ENCODE assay signal across 20 cellular contexts in genomic region chr15:80861776-80862175, GRCh38.
DNase-seq lines count a peak whose midpoint lies in the region; ATAC-seq, FAIRE-seq and TF ChIP-seq lines count a peak whose summit lies in the region.
"Had no signal": no experiment of that assay in that cellular context is flagged by ENCODE, and none has a peak within 500 bp of the region (broad histone marks: within the 10 kb centered on the region; RNA-seq: fewer than 3 reads in every experiment).

No MANE protein-coding gene starts in this region.

- H3K4me3 ChIP-seq in breast epithelium (no peak overlapping the region), bronchial epithelial cell (ENCODE audit: low read depth, low read length) (no peak overlapping the region), left lung (no peak overlapping the region), thyroid gland (replicated peaks in 1 of 3) (no peak overlapping the region)
- H3K4me3 ChIP-seq: gastroesophageal sphincter, K562, Peyer's patch, thoracic aorta had no signal

- TF ChIP-seq POLR2A in breast epithelium (IDR thresholded peaks at IDR 0.05) (no peak), thyroid gland (IDR thresholded peaks at IDR 0.05) (no peak)

- no peak overlapping the region for H3K4me3 Mint-ChIP-seq in MCF 10A (ENCODE audit: unreplicated experiment)
- H3K4me3 Mint-ChIP-seq in immature natural killer cell, result no peak overlapping the region

- no peaks in the 10 kb centered on the region for H3K9me3 ChIP-seq in breast epithelium
- H3K9me3 ChIP-seq in left lung, result no peaks in the 10 kb centered on the region
- H3K9me3 ChIP-seq in thyroid gland, result no peaks in the 10 kb centered on the region
- H3K9me3 ChIP-seq: gastroesophageal sphincter, Peyer's patch, thoracic aorta had no signal

- H3K9me3 Mint-ChIP-seq in MCF 10A (ENCODE audit: unreplicated experiment) (no peaks in the 10 kb centered on the region), immature natural killer cell (no peaks in the 10 kb centered on the region)
- H3K9me3 Mint-ChIP-seq: activated naive CD4-positive, alpha-beta T cell treated with anti-CD3 and anti-CD28 coated beads, Interleukin-2, amount 50 U/mL, for 72 hours had no signal

- TF ChIP-seq CTCF in MCF 10A (IDR thresholded peaks at IDR 0.05; ENCODE audit: unreplicated experiment) (no peak), breast epithelium (IDR thresholded peaks at IDR 0.05) (no peak), bronchial epithelial cell (IDR thresholded peaks at IDR 0.05; ENCODE audit: insufficient read depth, low read length, severe bottlenecking) (no peak), left lung (IDR thresholded peaks at IDR 0.05) (no peak), thyroid gland (IDR thresholded peaks at IDR 0.05) (no peak)

- CTCF ChIA-PET in MCF 10A (lab: Yijun Ruan, JAX), result no interaction called here

- no TSS peak for BruUV-seq in MCF 10A (replicated peaks; lab: Mats Ljungman, UMichigan)

- H3K27ac ChIP-seq in breast epithelium, result no peak overlapping the region
- no peak overlapping the region for H3K27ac ChIP-seq in left lung
- no peak overlapping the region for H3K27ac ChIP-seq in thyroid gland
- H3K27ac ChIP-seq: brain microvascular endothelial cell, gastroesophageal sphincter, Peyer's patch, thoracic aorta had no signal

- FAIRE-seq in bronchial epithelial cell (lab: Jason Lieb, UNC), result no peak
- FAIRE-seq: islet of Langerhans, K562 had no signal

- peak; percentile 76 for DNase-seq in MCF 10A (ENCODE audit: unreplicated experiment)
- no peak for DNase-seq in breast epithelium (ENCODE audit: low spot score in 2 of 2)
- peak; percentile 35 for DNase-seq in bronchial epithelial cell (ENCODE audit: low read depth)
- no peak for DNase-seq in left lung
- peak; percentile 17 to 22 for DNase-seq in thyroid gland
- no peak for DNase-seq in hepatic stellate cell (ENCODE audit: low spot score)
- no peak for DNase-seq in immature natural killer cell
- no peak for DNase-seq in foreskin melanocyte
- DNase-seq: ACHN; brain microvascular endothelial cell; effector CD4-positive, alpha-beta T cell; NCI-H1417; NCI-H524; Peyer's patch; T-helper 1 cell had no signal

- WGBS in thyroid gland, 2 donors, result 49 to 61% methylated on average over 3 to 5 of the region's 5 CpGs

- H3K27ac Mint-ChIP-seq in MCF 10A (ENCODE audit: low read depth, unreplicated experiment), result no peak overlapping the region
- no peak overlapping the region for H3K27ac Mint-ChIP-seq in immature natural killer cell

- POLR2A ChIA-PET in MCF 10A (lab: Yijun Ruan, JAX), result no interaction called here

- H3K4me1 Mint-ChIP-seq in MCF 10A (ENCODE audit: insufficient read depth, unreplicated experiment) (peaks cover 9% of the 10 kb centered on the region), immature natural killer cell (no peaks in the 10 kb centered on the region)

- peak; percentile 17 for ATAC-seq in left lung
- ATAC-seq: activated naive CD4-positive, alpha-beta T cell treated with anti-CD3 and anti-CD28 coated beads, Interleukin-2, amount 50 U/mL, for 72 hours; gastroesophageal sphincter; K562 had no signal

- H3K4me1 ChIP-seq in breast epithelium, result peaks cover 0 to 4% of the 10 kb centered on the region in 2 donors
- H3K4me1 ChIP-seq in left lung, result peaks cover 2 to 7% of the 10 kb centered on the region in 2 donors
- peaks cover 8 to 10% of the 10 kb centered on the region in 2 donors for H3K4me1 ChIP-seq in thyroid gland

- H3K27me3 Mint-ChIP-seq in MCF 10A (ENCODE audit: insufficient read depth, unreplicated experiment) (peaks cover 10% of the 10 kb centered on the region), immature natural killer cell (ENCODE audit: low read depth in 3 of 3) (peaks cover 0 to 1% (median 0%) of the 10 kb centered on the region in 3 donors)

- no peaks in the 10 kb centered on the region for H3K36me3 ChIP-seq in breast epithelium
- H3K36me3 ChIP-seq in bronchial epithelial cell (ENCODE audit: control insufficient read depth, insufficient read depth, low read length), result no peaks in the 10 kb centered on the region
- H3K36me3 ChIP-seq in left lung, result no peaks in the 10 kb centered on the region
- H3K36me3 ChIP-seq in thyroid gland, result no peaks in the 10 kb centered on the region
- H3K36me3 ChIP-seq: brain microvascular endothelial cell, gastroesophageal sphincter, Peyer's patch, thoracic aorta had no signal

- no peaks in the 10 kb centered on the region for H3K27me3 ChIP-seq in breast epithelium
- H3K27me3 ChIP-seq in bronchial epithelial cell (ENCODE audit: control insufficient read depth, insufficient read depth, low read length), result peaks cover 1% of the 10 kb centered on the region
- no peaks in the 10 kb centered on the region for H3K27me3 ChIP-seq in left lung
- no peaks in the 10 kb centered on the region for H3K27me3 ChIP-seq in thyroid gland
- H3K27me3 ChIP-seq: brain microvascular endothelial cell, gastroesophageal sphincter, Peyer's patch had no signal

- intact Hi-C loops in MCF 10A (cut with micrococcal nuclease) (no loop called here), breast epithelium (cut with DNase I; ENCODE audit: low total_unique reads) (no loop called here), left lung (cut with DNase I) (no loop called here), thyroid gland (cut with DNase I) (no loop called here)

- H3K36me3 Mint-ChIP-seq in MCF 10A (ENCODE audit: insufficient read depth, unreplicated experiment), result no peaks in the 10 kb centered on the region
- H3K36me3 Mint-ChIP-seq in immature natural killer cell, result no peaks in the 10 kb centered on the region
- H3K36me3 Mint-ChIP-seq: activated naive CD4-positive, alpha-beta T cell treated with anti-CD3 and anti-CD28 coated beads, Interleukin-2, amount 50 U/mL, for 72 hours had no signal

Comparison
In these comparisons a context has a peak if more than half of its experiments do, and no peak if none do; other contexts are left out.
1. DNase-seq: peak in MCF 10A (single experiment), bronchial epithelial cell (single experiment) and thyroid gland (2 of 2); none in breast epithelium (0 of 2), left lung (0 of 2), hepatic stellate cell (single experiment), immature natural killer cell (0 of 3) and foreskin melanocyte (single experiment).